Comparison of ENCODE assay signal across 16 cellular contexts in the genomic region with DNA sequence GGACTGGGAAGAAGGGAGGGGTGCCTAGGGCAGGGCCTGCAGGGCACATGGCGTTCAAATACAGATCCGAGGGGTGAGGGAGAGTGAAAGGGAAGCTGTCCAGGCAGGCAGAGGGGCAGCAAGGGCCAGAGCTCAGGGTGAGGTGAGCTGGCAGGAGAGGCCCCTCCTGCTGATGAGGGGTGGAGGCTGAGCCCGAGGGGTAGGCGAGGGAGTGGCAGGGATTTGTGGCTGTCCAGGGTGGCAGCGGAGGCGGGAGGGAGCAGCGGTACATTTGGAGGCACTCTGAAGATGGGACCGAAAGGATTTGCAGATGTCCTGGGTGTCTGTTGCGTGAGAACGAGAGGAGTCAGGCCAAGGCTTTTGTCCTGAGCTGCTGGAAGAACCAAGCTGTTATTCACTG. TPM values are rescaled to one million over a fixed set of nuclear protein-coding genes. Genes with fewer than 3 reads are reported as not detected.
"Had no signal": no experiment of that assay in that cellular context is flagged by ENCODE, and none has a peak within 500 bp of the region (broad histone marks: within the 10 kb centered on the region; RNA-seq: fewer than 3 reads in every experiment).

No MANE protein-coding gene starts in this region.

- H3K9me3 Mint-ChIP-seq: activated T-cell treated with anti-CD3 and anti-CD28 coated beads, Interleukin-2, amount 50 U/mL, for 4 hours had no signal

- DNase-seq: activated CD4-positive, alpha-beta memory T cell treated with anti-CD3 and anti-CD28 coated beads, Interleukin-2, amount 10 ng/mL, durations not matched to agents 7 days and 5 days; activated CD4-positive, alpha-beta T cell treated with anti-CD3 and anti-CD28 coated beads for 36 hours; activated effector memory CD4-positive, alpha-beta T cell treated with Interleukin-2 at 50 U/mL for 16 hours; activated naive CD4-positive, alpha-beta T cell treated with anti-CD3 and anti-CD28 coated beads, Interleukin-2, amount 50 U/mL, for 16 hours; activated T-cell treated with anti-CD3 and anti-CD28 coated beads, Interleukin-2, amount 50 U/mL, for 4 hours; erythroblast; mesendoderm; sigmoid colon; stimulated activated CD4-positive, alpha-beta T cell treated with anti-CD3 and anti-CD28 coated beads, Interleukin-1b, Interleukin-23, amount 100 ng/mL, for 48 hours; stomach; T1000; WERI-Rb-1 had no signal

- ATAC-seq: activated CD4-positive, alpha-beta T cell treated with anti-CD3 and anti-CD28 coated beads for 36 hours; activated T-cell treated with anti-CD3 and anti-CD28 coated beads, Interleukin-2, amount 50 U/mL, for 4 hours had no signal

- H2AFZ ChIP-seq: hepatocyte had no signal

- H3K4me3 ChIP-seq: dorsolateral prefrontal cortex, hepatocyte, pancreas, sigmoid colon, stomach, thoracic aorta had no signal

- H3K27me3 Mint-ChIP-seq: activated CD4-positive, alpha-beta T cell treated with anti-CD3 and anti-CD28 coated beads for 36 hours had no signal

- H3K27ac Mint-ChIP-seq: activated CD4-positive, alpha-beta memory T cell treated with anti-CD3 and anti-CD28 coated beads, Interleukin-2, amount 10 ng/mL, durations not matched to agents 7 days and 5 days; activated CD4-positive, alpha-beta T cell treated with anti-CD3 and anti-CD28 coated beads for 36 hours had no signal

- H3K27ac ChIP-seq: hepatocyte, pancreas, sigmoid colon, stomach, thoracic aorta, WERI-Rb-1 had no signal

- H3K27me3 ChIP-seq: dorsolateral prefrontal cortex, hepatocyte, pancreas, sigmoid colon, stomach had no signal

- H3K4me3 Mint-ChIP-seq: activated CD4-positive, alpha-beta memory T cell treated with anti-CD3 and anti-CD28 coated beads, Interleukin-2, amount 10 ng/mL, durations not matched to agents 7 days and 5 days; activated CD4-positive, alpha-beta T cell treated with anti-CD3 and anti-CD28 coated beads for 36 hours; activated T-cell treated with anti-CD3 and anti-CD28 coated beads, Interleukin-2, amount 50 U/mL, for 4 hours had no signal

- H3K4me1 ChIP-seq: pancreas, stomach had no signal

- H3K4me1 Mint-ChIP-seq: activated CD4-positive, alpha-beta memory T cell treated with anti-CD3 and anti-CD28 coated beads, Interleukin-2, amount 10 ng/mL, durations not matched to agents 7 days and 5 days; activated CD4-positive, alpha-beta T cell treated with anti-CD3 and anti-CD28 coated beads for 36 hours had no signal

- H3K36me3 ChIP-seq: pancreas, sigmoid colon, stomach, thoracic aorta, WERI-Rb-1 had no signal

- H3K4me2 ChIP-seq: hepatocyte had no signal

- H3K9me3 ChIP-seq: pancreas, sigmoid colon, stomach, thoracic aorta had no signal

RNA-seq across cellular contexts. Expression of gene KCNIP3, which starts 33.8 kb away (rescaled TPM):
- total RNA-seq: activated CD4-positive, alpha-beta memory T cell treated with anti-CD3 and anti-CD28 coated beads, Interleukin-2, amount 10 ng/mL, durations not matched to agents 7 days and 5 days; activated CD4-positive, alpha-beta T cell treated with anti-CD3 and anti-CD28 coated beads for 36 hours; activated T-cell treated with anti-CD3 and anti-CD28 coated beads, Interleukin-2, amount 50 U/mL, for 4 hours had no signal
